ENCODE assay signal across 12 cellular contexts in the genomic region with DNA sequence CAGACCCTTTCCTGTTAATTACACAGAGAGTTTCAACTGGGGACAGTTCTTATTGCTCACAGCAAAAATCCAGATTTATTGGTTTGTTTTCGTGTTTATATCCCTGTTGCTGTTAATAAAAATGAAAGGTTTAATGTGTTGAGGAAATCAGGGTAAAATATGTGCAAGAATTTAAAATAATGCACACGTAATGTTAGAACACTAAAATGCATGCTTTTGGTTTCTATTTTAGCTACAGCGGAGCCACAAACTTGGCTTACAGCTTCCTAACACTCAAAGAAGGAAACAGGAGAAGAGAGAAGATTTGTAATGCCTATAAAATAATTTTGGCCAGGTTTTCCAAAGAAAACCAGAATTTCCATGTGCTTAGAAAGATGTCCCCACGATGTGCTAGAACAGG.
DNase-seq lines count a peak whose midpoint lies in the region; ATAC-seq and TF ChIP-seq lines count a peak whose summit lies in the region.
"Had no signal": no experiment of that assay in that cellular context is flagged by ENCODE, and none has a peak within 500 bp of the region (broad histone marks: within the 10 kb centered on the region; RNA-seq: fewer than 3 reads in every experiment).

No MANE protein-coding gene starts in this region.

- in situ Hi-C loops in G401 (cut with HindIII; ENCODE audit: low sequenced_read_pairs): no loop called here

- no peaks in the 10 kb centered on the region for H3K36me3 Mint-ChIP-seq in activated T-cell treated with anti-CD3 and anti-CD28 coated beads, Interleukin-2, amount 50 U/mL, for 4 hours (ENCODE audit: insufficient read depth)
- no peaks in the 10 kb centered on the region for H3K36me3 Mint-ChIP-seq in T-helper 17 cell (ENCODE audit: low read depth)

- no peak for ATAC-seq in activated T-cell treated with anti-CD3 and anti-CD28 coated beads, Interleukin-2, amount 50 U/mL, for 4 hours
- no peak for ATAC-seq in T-helper 17 cell
- ATAC-seq in HG03442 (IDR thresholded peaks at IDR 0.05; ENCODE audit: unreplicated experiment): no peak
- ATAC-seq: left lobe of liver had no signal

- H3K27ac Mint-ChIP-seq in T-helper 17 cell: peak overlapping the region; percentile 49

- peak overlapping the region; percentile 55 for H3K4me3 Mint-ChIP-seq in activated T-cell treated with anti-CD3 and anti-CD28 coated beads, Interleukin-2, amount 50 U/mL, for 4 hours
- H3K4me3 Mint-ChIP-seq in T-helper 17 cell: peak overlapping the region; percentile 74

- peaks cover 7% of the 10 kb centered on the region for H3K27me3 Mint-ChIP-seq in activated T-cell treated with anti-CD3 and anti-CD28 coated beads, Interleukin-2, amount 50 U/mL, for 4 hours (ENCODE audit: low read depth)
- no peaks in the 10 kb centered on the region for H3K27me3 Mint-ChIP-seq in T-helper 17 cell

- no peaks in the 10 kb centered on the region for H3K9me3 ChIP-seq in T-helper 17 cell (ENCODE audit: control insufficient read depth, low read length, poor library complexity, severe bottlenecking)
- H3K9me3 ChIP-seq: esophagus muscularis mucosa had no signal

- no peak for TF ChIP-seq CTCF in fibroblast of villous mesenchyme (IDR thresholded peaks at IDR 0.05; ENCODE audit: insufficient read depth, low read depth, low read length)

- peaks cover 12% of the 10 kb centered on the region for H3K4me1 Mint-ChIP-seq in activated T-cell treated with anti-CD3 and anti-CD28 coated beads, Interleukin-2, amount 50 U/mL, for 4 hours (ENCODE audit: low read depth)
- H3K4me1 Mint-ChIP-seq in T-helper 17 cell: peaks cover 18% of the 10 kb centered on the region

- no peaks in the 10 kb centered on the region for H3K9me3 Mint-ChIP-seq in activated T-cell treated with anti-CD3 and anti-CD28 coated beads, Interleukin-2, amount 50 U/mL, for 4 hours

- DNase-seq in activated T-cell treated with anti-CD3 and anti-CD28 coated beads, Interleukin-2, amount 50 U/mL, for 4 hours: no peak
- DNase-seq in activated T-cell treated with anti-CD3 and anti-CD28 coated beads for 4 hours: no peak
- no peak for DNase-seq in T-helper 17 cell
- DNase-seq in fibroblast of villous mesenchyme (ENCODE audit: low read depth): peak; percentile 58
- peak; percentile 32 for DNase-seq in stromal cell of bone marrow (ENCODE audit: low read depth)
- no peak for DNase-seq in amygdala (lab: John Stamatoyannopoulos, UW)
- DNase-seq in G401 (ENCODE audit: low spot score): no peak
- DNase-seq: anterior cingulate cortex, NCI-H774 had no signal

- peak overlapping the region; percentile 42 for H3K4me3 ChIP-seq in fibroblast of villous mesenchyme (ENCODE audit: low read depth, low read length)
- H3K4me3 ChIP-seq: esophagus muscularis mucosa had no signal

Comparison
In these comparisons a context has a peak if more than half of its experiments do, and no peak if none do; other contexts are left out.
1. DNase-seq: peak in fibroblast of villous mesenchyme (single experiment) and stromal cell of bone marrow (single experiment); none in activated T-cell treated with anti-CD3 and anti-CD28 coated beads, Interleukin-2, amount 50 U/mL, for 4 hours (single experiment), activated T-cell treated with anti-CD3 and anti-CD28 coated beads for 4 hours (single experiment), T-helper 17 cell (0 of 3), amygdala (0 of 56) and G401 (single experiment).